In genomic region chr17:18956021-18956420, GRCh38 we compare ENCODE assay signal across 11 cellular contexts. TPM values are rescaled to one million over a fixed set of nuclear protein-coding genes. Genes with fewer than 3 reads are reported as not detected.
A peak's percentile ranks its signal among the peaks of the same experiment; 100 is the strongest.
DNase-seq lines count a peak whose midpoint lies in the region; ATAC-seq and TF ChIP-seq lines count a peak whose summit lies in the region.
"Not testable (repeated sequence)": the region's sequence is repeated elsewhere in the genome, so short reads cannot be mapped to it uniquely, and the experiment has no call there.
"Had no signal": no experiment of that assay in that cellular context is flagged by ENCODE, and none has a peak within 500 bp of the region (broad histone marks: within the 10 kb centered on the region; RNA-seq: fewer than 3 reads in every experiment).

No MANE protein-coding gene starts in this region.

- not testable (repeated sequence) for DNase-seq in CD4-positive, alpha-beta T cell; T-helper 17 cell; activated CD4-positive, alpha-beta T cell treated with anti-CD3 and anti-CD28 coated beads, Interleukin-2, amount 10 ng/mL, durations not matched to agents 7 days and 5 days; activated naive CD8-positive, alpha-beta T cell treated with anti-CD3 and anti-CD28 coated beads, Interleukin-2, amount 10 ng/mL, durations not matched to agents 7 days and 5 days

- CTCF ChIA-PET in CD4-positive, alpha-beta T cell (lab: Charles Lee); HEK293 (lab: Yijun Ruan, JAX): not testable (repeated sequence)
- CTCF ChIA-PET in activated CD4-positive, alpha-beta T cell treated with anti-CD3 and anti-CD28 coated beads, Interleukin-2, amount 10 ng/mL, durations not matched to agents 7 days and 5 days (lab: Charles Lee), result interaction anchor here (1.0 to 2.0 kb wide), 3 partner anchors 46 to 330 kb away, joined by 3 to 9 read pairs (median 3); no protein-coding TSS in a partner anchor

- ATAC-seq in CD4-positive, alpha-beta T cell (ENCODE audit: poor library complexity), result peak; percentile 3
- ATAC-seq in T-helper 17 cell; activated T-helper 17 cell treated with anti-CD3 and anti-CD28 coated beads, Interleukin-2, amount 50 U/mL, for 72 hours (replicated peaks); activated naive CD8-positive, alpha-beta T cell treated with anti-CD3 and anti-CD28 coated beads, Interleukin-2, amount 10 ng/mL, durations not matched to agents 7 days and 5 days (ENCODE audit: low read depth): not testable (repeated sequence)

- H3K36me3 Mint-ChIP-seq in CD4-positive, alpha-beta T cell (ENCODE audit: low read depth); T-helper 17 cell (ENCODE audit: low read depth); activated CD4-positive, alpha-beta T cell treated with anti-CD3 and anti-CD28 coated beads, Interleukin-2, amount 10 ng/mL, durations not matched to agents 7 days and 5 days (ENCODE audit: low read depth); activated T-helper 17 cell treated with anti-CD3 and anti-CD28 coated beads, Interleukin-2, amount 50 U/mL, for 72 hours (ENCODE audit: low read depth); activated naive CD8-positive, alpha-beta T cell treated with anti-CD3 and anti-CD28 coated beads, Interleukin-2, amount 10 ng/mL, durations not matched to agents 7 days and 5 days: not testable (repeated sequence)

- H3K9me3 Mint-ChIP-seq in CD4-positive, alpha-beta T cell; activated CD4-positive, alpha-beta T cell treated with anti-CD3 and anti-CD28 coated beads, Interleukin-2, amount 10 ng/mL, durations not matched to agents 7 days and 5 days; activated T-helper 17 cell treated with anti-CD3 and anti-CD28 coated beads, Interleukin-2, amount 50 U/mL, for 72 hours; activated naive CD8-positive, alpha-beta T cell treated with anti-CD3 and anti-CD28 coated beads, Interleukin-2, amount 10 ng/mL, durations not matched to agents 7 days and 5 days: not testable (repeated sequence)

- not testable (repeated sequence) for H3K4me3 Mint-ChIP-seq in CD4-positive, alpha-beta T cell; T-helper 17 cell; activated CD4-positive, alpha-beta T cell treated with anti-CD3 and anti-CD28 coated beads, Interleukin-2, amount 10 ng/mL, durations not matched to agents 7 days and 5 days
- H3K4me3 Mint-ChIP-seq in activated T-helper 17 cell treated with anti-CD3 and anti-CD28 coated beads, Interleukin-2, amount 50 U/mL, for 72 hours, result peak overlapping the region; percentile 62
- H3K4me3 Mint-ChIP-seq in activated naive CD8-positive, alpha-beta T cell treated with anti-CD3 and anti-CD28 coated beads, Interleukin-2, amount 10 ng/mL, durations not matched to agents 7 days and 5 days, result peak overlapping the region; percentile 74

- not testable (repeated sequence) for H3K36me3 ChIP-seq in HEK293 (ENCODE audit: control insufficient read depth in 2 of 2, insufficient read depth in 1 of 2, low read length in 2 of 2)

- H3K9me3 ChIP-seq in CD4-positive, alpha-beta T cell (ENCODE audit: control insufficient read depth, low read length); HEK293 (ENCODE audit: control insufficient read depth, insufficient read depth, low read depth, low read length); T-helper 17 cell (ENCODE audit: control insufficient read depth, low read length, poor library complexity, severe bottlenecking): not testable (repeated sequence)

- H3K27ac Mint-ChIP-seq in CD4-positive, alpha-beta T cell, result peak overlapping the region; percentile 81
- peak overlapping the region; percentile 27 for H3K27ac Mint-ChIP-seq in T-helper 17 cell
- H3K27ac Mint-ChIP-seq in activated CD4-positive, alpha-beta T cell treated with anti-CD3 and anti-CD28 coated beads, Interleukin-2, amount 10 ng/mL, durations not matched to agents 7 days and 5 days, result peak overlapping the region; percentile 91
- not testable (repeated sequence) for H3K27ac Mint-ChIP-seq in activated T-helper 17 cell treated with anti-CD3 and anti-CD28 coated beads, Interleukin-2, amount 50 U/mL, for 72 hours
- peak overlapping the region; percentile 81 for H3K27ac Mint-ChIP-seq in activated naive CD8-positive, alpha-beta T cell treated with anti-CD3 and anti-CD28 coated beads, Interleukin-2, amount 10 ng/mL, durations not matched to agents 7 days and 5 days

- not testable (repeated sequence) for TF ChIP-seq CTCF in CD4-positive, alpha-beta T cell (IDR thresholded peaks at IDR 0.05); HEK293 (tag by site-specific recombination; IDR thresholded peaks at IDR 0.05)

- intact Hi-C loops in CD4-positive, alpha-beta T cell (cut with DNase I, micrococcal nuclease), result loop anchor here in 1 of 2 experiments (5.0 to 10.0 kb wide), 2 partner anchors 46 to 141 kb away; partner anchors contain the start of gene FAM83G

- H3K4me1 ChIP-seq in HEK293 (ENCODE audit: control insufficient read depth, insufficient read depth, low read length), result not testable (repeated sequence)

- H3K4me1 Mint-ChIP-seq in CD4-positive, alpha-beta T cell (ENCODE audit: low read depth), result peaks cover 49% of the 10 kb centered on the region
- peaks cover 30% of the 10 kb centered on the region for H3K4me1 Mint-ChIP-seq in T-helper 17 cell
- peaks cover 40% of the 10 kb centered on the region for H3K4me1 Mint-ChIP-seq in activated CD4-positive, alpha-beta T cell treated with anti-CD3 and anti-CD28 coated beads, Interleukin-2, amount 10 ng/mL, durations not matched to agents 7 days and 5 days
- H3K4me1 Mint-ChIP-seq in activated T-helper 17 cell treated with anti-CD3 and anti-CD28 coated beads, Interleukin-2, amount 50 U/mL, for 72 hours, result peaks cover 17% of the 10 kb centered on the region
- peaks cover 22% of the 10 kb centered on the region for H3K4me1 Mint-ChIP-seq in activated naive CD8-positive, alpha-beta T cell treated with anti-CD3 and anti-CD28 coated beads, Interleukin-2, amount 10 ng/mL, durations not matched to agents 7 days and 5 days

- not testable (repeated sequence) for H3K4me3 ChIP-seq in HEK293 (ENCODE audit: low read depth, low read length)

- H3K27me3 ChIP-seq in CD4-positive, alpha-beta T cell (ENCODE audit: control insufficient read depth, insufficient read depth, low read length), result not testable (repeated sequence)

- H3K27ac ChIP-seq in CD4-positive, alpha-beta T cell (ENCODE audit: low read depth, low read length); HEK293 (ENCODE audit: extremely low read depth, low read depth, low read length): not testable (repeated sequence)

- POLR2A ChIA-PET in CD4-positive, alpha-beta T cell (lab: Charles Lee), result interaction anchor here (0.6 to 2.1 kb wide), 14 partner anchors 10 to 692 kb away, joined by 3 to 17 read pairs (median 4); partner anchors contain the start of genes ALDH3A2 and PRPSAP2
- POLR2A ChIA-PET in HEK293 (lab: Yijun Ruan, JAX); activated CD4-positive, alpha-beta T cell treated with anti-CD3 and anti-CD28 coated beads, Interleukin-2, amount 10 ng/mL, durations not matched to agents 7 days and 5 days (lab: Charles Lee): not testable (repeated sequence)
- POLR2A ChIA-PET in activated naive CD8-positive, alpha-beta T cell treated with anti-CD3 and anti-CD28 coated beads, Interleukin-2, amount 10 ng/mL, durations not matched to agents 7 days and 5 days (lab: Charles Lee), result interaction anchor here (0.5 to 1.9 kb wide), 5 partner anchors 14 to 98 kb away, joined by 3 to 15 read pairs (median 4); partner anchors contain the start of gene PRPSAP2

- H3K27me3 Mint-ChIP-seq in CD4-positive, alpha-beta T cell; T-helper 17 cell; activated CD4-positive, alpha-beta T cell treated with anti-CD3 and anti-CD28 coated beads, Interleukin-2, amount 10 ng/mL, durations not matched to agents 7 days and 5 days; activated T-helper 17 cell treated with anti-CD3 and anti-CD28 coated beads, Interleukin-2, amount 50 U/mL, for 72 hours; activated naive CD8-positive, alpha-beta T cell treated with anti-CD3 and anti-CD28 coated beads, Interleukin-2, amount 10 ng/mL, durations not matched to agents 7 days and 5 days: not testable (repeated sequence)

TF ChIP-seq in HEK293, 187 proteins besides CTCF, POLR2A, EP300 and RAD21 (continues in another document):
- 0 out of 2 replicates have a peak, but pooled peaks have one; percentile 84 for TF ChIP-seq ZNF138 (tag by site-specific recombination; IDR thresholded peaks at IDR 0.05; ENCODE audit: borderline replicate concordance)
- peak; percentile 55 for TF ChIP-seq ZNF629 (tag by site-specific recombination; IDR thresholded peaks at IDR 0.05)
- peak; percentile 13; the same call in 1 of the 2 replicates for TF ChIP-seq SP3 (tag by site-specific recombination; IDR thresholded peaks at IDR 0.05)
- peak; percentile 73; the same call in 1 of the 2 replicates for TF ChIP-seq ZNF530 (tag by site-specific recombination; IDR thresholded peaks at IDR 0.05; ENCODE audit: low read depth)
- TF ChIP-seq ZNF501 (tag by site-specific recombination; IDR thresholded peaks at IDR 0.05), result 0 out of 2 replicates have a peak, but pooled peaks have one; percentile 38
- TF ChIP-seq KLF7 (tag by site-specific recombination; IDR thresholded peaks at IDR 0.05; ENCODE audit: borderline replicate concordance), result peak; percentile 73; the same call in 1 of the 2 replicates
- TF ChIP-seq ZNF558 (tag by site-specific recombination; IDR thresholded peaks at IDR 0.05), result peak; percentile 77
- peak; percentile 88 for TF ChIP-seq ZNF555 (tag by site-specific recombination; conservative IDR thresholded peaks at IDR 0.05)

RNA-seq across cellular contexts. Expression of gene SLC5A10, which starts 4.1 kb away (rescaled TPM):
- total RNA-seq in CD4-positive, alpha-beta T cell, result not detected
- not detected for total RNA-seq in T-helper 17 cell
- not detected for total RNA-seq in activated CD4-positive, alpha-beta T cell treated with anti-CD3 and anti-CD28 coated beads, Interleukin-2, amount 10 ng/mL, durations not matched to agents 7 days and 5 days
- not detected for total RNA-seq in activated T-helper 17 cell treated with anti-CD3 and anti-CD28 coated beads, Interleukin-2, amount 50 U/mL, for 72 hours
- not detected for total RNA-seq in activated naive CD8-positive, alpha-beta T cell treated with anti-CD3 and anti-CD28 coated beads, Interleukin-2, amount 10 ng/mL, durations not matched to agents 7 days and 5 days
- total RNA-seq: A172; B cell; CD8-positive, alpha-beta memory T cell; GM23248; H7 had no signal

RNA-seq across cellular contexts. Expression of gene FAM83G, which starts 48.5 kb away (rescaled TPM):
- 1 to 10 TPM; 2.9 to 3.0 TPM for total RNA-seq in CD4-positive, alpha-beta T cell
- total RNA-seq in T-helper 17 cell, result 1 to 10 TPM; 7.8 to 7.9 TPM
- total RNA-seq in activated CD4-positive, alpha-beta T cell treated with anti-CD3 and anti-CD28 coated beads, Interleukin-2, amount 10 ng/mL, durations not matched to agents 7 days and 5 days, result 1 to 10 TPM; 7.1 to 9.1 TPM
- total RNA-seq in activated T-helper 17 cell treated with anti-CD3 and anti-CD28 coated beads, Interleukin-2, amount 50 U/mL, for 72 hours, result 10 to 100 TPM; 15.9 to 22.6 TPM
- 1 to 10 TPM; 7.1 to 8.3 TPM for total RNA-seq in activated naive CD8-positive, alpha-beta T cell treated with anti-CD3 and anti-CD28 coated beads, Interleukin-2, amount 10 ng/mL, durations not matched to agents 7 days and 5 days
